35 cellular contexts compared by ENCODE assay signal in the genomic region with DNA sequence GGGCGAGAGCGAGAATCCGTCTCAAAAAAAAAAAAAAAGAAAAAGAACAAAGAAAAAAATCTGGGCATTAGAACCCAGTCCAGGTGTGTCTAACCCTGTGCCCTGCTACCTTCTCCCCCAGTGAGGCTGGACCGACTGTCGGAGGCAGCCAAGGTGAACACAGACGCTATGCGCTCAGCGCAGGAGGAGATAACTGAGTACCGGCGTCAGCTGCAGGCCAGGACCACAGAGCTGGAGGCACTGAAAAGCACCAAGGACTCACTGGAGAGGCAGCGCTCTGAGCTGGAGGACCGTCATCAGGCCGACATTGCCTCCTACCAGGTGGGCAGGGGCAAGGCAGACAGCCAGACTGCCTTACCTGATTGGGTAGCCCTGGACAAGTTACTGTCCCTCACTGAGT.
"Had no signal": no experiment of that assay in that cellular context is flagged by ENCODE, and none has a peak within 500 bp of the region (broad histone marks: within the 10 kb centered on the region; RNA-seq: fewer than 3 reads in every experiment).

No MANE protein-coding gene starts in this region.

- H3K36me3 Mint-ChIP-seq: activated CD4-positive, alpha-beta memory T cell treated with anti-CD3 and anti-CD28 coated beads for 36 hours; activated naive CD8-positive, alpha-beta T cell had no signal

- H3K9me3 Mint-ChIP-seq: activated B cell treated with CpG ODN at 0.5 μM for 24 hours; activated CD4-positive, alpha-beta memory T cell treated with anti-CD3 and anti-CD28 coated beads for 36 hours; activated CD8-positive, alpha-beta T cell treated with anti-CD3 and anti-CD28 coated beads for 36 hours; activated naive CD4-positive, alpha-beta T cell treated with anti-CD3 and anti-CD28 coated beads, Interleukin-2, amount 10 ng/mL, durations not matched to agents 7 days and 5 days; activated naive CD4-positive, alpha-beta T cell treated with anti-CD3 and anti-CD28 coated beads, Interleukin-2, amount 50 U/mL, for 24 hours; activated naive CD8-positive, alpha-beta T cell treated with anti-CD3 and anti-CD28 coated beads, Interleukin-2, amount 10 ng/mL, durations not matched to agents 7 days and 5 days; activated naive CD8-positive, alpha-beta T cell treated with anti-CD3 and anti-CD28 coated beads, Interleukin-2, amount 50 U/mL, for 24 hours; activated T-cell treated with anti-CD3 and anti-CD28 coated beads, Interleukin-2, amount 50 U/mL, for 4 hours; activated T-helper 2 cell treated with anti-CD3 and anti-CD28 coated beads, Interferon-gamma antibody, Interleukin-2, Interleukin-4, amounts not matched to agents 10 μg/mL and 5 μg/mL and 100 μg/mL, durations not matched to agents 14 hours and 24 hours and 36 hours; T-helper 1 cell treated with Interleukin-12 subunit alpha and Interleukin-12 subunit beta and Interleukin-4 antibody, amounts not matched to agents 30 μg/mL and 1 μg/mL, for 36 hours; T-helper 2 cell treated with Interferon-gamma antibody and Interleukin-4, amounts not matched to agents 5 μg/mL and 100 μg/mL, for 36 hours had no signal

- FAIRE-seq: astrocyte, TTC549 had no signal

- H3K9me3 ChIP-seq: body of pancreas, breast epithelium had no signal

- ATAC-seq: activated CD8-positive, alpha-beta T cell treated with anti-CD3 and anti-CD28 coated beads for 36 hours; activated naive CD8-positive, alpha-beta T cell treated with anti-CD3 and anti-CD28 coated beads, Interleukin-2, amount 50 U/mL, for 24 hours; activated T-cell treated with anti-CD3 and anti-CD28 coated beads, Interleukin-2, amount 50 U/mL, for 4 hours; body of pancreas had no signal

- H3K4me3 ChIP-seq: body of pancreas, breast epithelium had no signal

- H3K27ac Mint-ChIP-seq: activated B cell treated with CpG ODN at 0.5 μM for 24 hours; activated CD4-positive, alpha-beta memory T cell treated with anti-CD3 and anti-CD28 coated beads for 36 hours; activated CD4-positive, alpha-beta T cell treated with anti-CD3 and anti-CD28 coated beads, Interleukin-2, amount 10 ng/mL, durations not matched to agents 24 days and 14 days; activated CD8-positive, alpha-beta T cell treated with anti-CD3 and anti-CD28 coated beads for 36 hours; activated naive CD4-positive, alpha-beta T cell treated with anti-CD3 and anti-CD28 coated beads, Interleukin-2, amount 10 ng/mL, durations not matched to agents 7 days and 5 days; activated naive CD4-positive, alpha-beta T cell treated with anti-CD3 and anti-CD28 coated beads, Interleukin-2, amount 50 U/mL, for 24 hours; activated naive CD8-positive, alpha-beta T cell; activated naive CD8-positive, alpha-beta T cell treated with anti-CD3 and anti-CD28 coated beads, Interleukin-2, amount 10 ng/mL, durations not matched to agents 7 days and 5 days; activated naive CD8-positive, alpha-beta T cell treated with anti-CD3 and anti-CD28 coated beads, Interleukin-2, amount 50 U/mL, for 24 hours; activated T-helper 2 cell treated with anti-CD3 and anti-CD28 coated beads, Interferon-gamma antibody, Interleukin-2, Interleukin-4, amounts not matched to agents 10 μg/mL and 5 μg/mL and 100 μg/mL, durations not matched to agents 14 hours and 24 hours and 36 hours; T-helper 1 cell treated with Interleukin-12 subunit alpha and Interleukin-12 subunit beta and Interleukin-4 antibody, amounts not matched to agents 30 μg/mL and 1 μg/mL, for 36 hours; T-helper 2 cell treated with Interferon-gamma antibody and Interleukin-4, amounts not matched to agents 5 μg/mL and 100 μg/mL, for 36 hours had no signal

- H3K4me3 Mint-ChIP-seq: activated B cell treated with CpG ODN at 0.5 μM for 24 hours; activated CD4-positive, alpha-beta memory T cell treated with anti-CD3 and anti-CD28 coated beads for 36 hours; activated CD4-positive, alpha-beta T cell treated with anti-CD3 and anti-CD28 coated beads, Interleukin-2, amount 10 ng/mL, durations not matched to agents 24 days and 14 days; activated CD8-positive, alpha-beta T cell treated with anti-CD3 and anti-CD28 coated beads for 36 hours; activated naive CD4-positive, alpha-beta T cell treated with anti-CD3 and anti-CD28 coated beads, Interleukin-2, amount 10 ng/mL, durations not matched to agents 7 days and 5 days; activated naive CD4-positive, alpha-beta T cell treated with anti-CD3 and anti-CD28 coated beads, Interleukin-2, amount 50 U/mL, for 24 hours; activated naive CD8-positive, alpha-beta T cell; activated naive CD8-positive, alpha-beta T cell treated with anti-CD3 and anti-CD28 coated beads, Interleukin-2, amount 10 ng/mL, durations not matched to agents 7 days and 5 days; activated naive CD8-positive, alpha-beta T cell treated with anti-CD3 and anti-CD28 coated beads, Interleukin-2, amount 50 U/mL, for 24 hours; activated T-cell treated with anti-CD3 and anti-CD28 coated beads, Interleukin-2, amount 50 U/mL, for 4 hours; T-helper 1 cell treated with Interleukin-12 subunit alpha and Interleukin-12 subunit beta and Interleukin-4 antibody, amounts not matched to agents 30 μg/mL and 1 μg/mL, for 36 hours; T-helper 2 cell treated with Interferon-gamma antibody and Interleukin-4, amounts not matched to agents 5 μg/mL and 100 μg/mL, for 36 hours had no signal

- DNase-seq: activated B cell treated with CpG ODN at 0.5 μM for 24 hours; activated CD4-positive, alpha-beta memory T cell treated with anti-CD3 and anti-CD28 coated beads for 36 hours; activated CD4-positive, alpha-beta T cell treated with anti-CD3 and anti-CD28 coated beads for 4 hours; activated CD4-positive, alpha-beta T cell treated with anti-CD3 and anti-CD28 coated beads, Interleukin-2, amount 10 ng/mL, durations not matched to agents 24 days and 14 days; activated CD4-positive, alpha-beta T cell treated with anti-CD3 and anti-CD28 coated beads, Interleukin-2, amount 50 U/mL, for 1 hour; activated CD4-positive, alpha-beta T cell treated with anti-CD3 and anti-CD28 coated beads, Interleukin-2, amount 50 U/mL, for 4 hours; activated CD4-positive, CD25-positive, alpha-beta regulatory T cell treated with anti-CD3 and anti-CD28 coated beads, Interleukin-2, amount 50 U/mL, for 72 hours; activated CD8-positive, alpha-beta memory T cell treated with anti-CD3 and anti-CD28 coated beads, Interleukin-2, amount 50 U/mL, for 4 hours; activated CD8-positive, alpha-beta T cell treated with anti-CD3 and anti-CD28 coated beads for 36 hours; activated effector memory CD4-positive, alpha-beta T cell treated with Interleukin-2 at 50 U/mL for 16 hours; activated gamma-delta T cell; activated naive CD4-positive, alpha-beta T cell treated with anti-CD3 and anti-CD28 coated beads, Interleukin-2, amount 10 ng/mL, durations not matched to agents 7 days and 5 days; activated naive CD4-positive, alpha-beta T cell treated with Interleukin-2 at 50 U/mL for 16 hours; activated naive CD8-positive, alpha-beta T cell treated with anti-CD3 and anti-CD28 coated beads, Interleukin-2, amount 10 ng/mL, durations not matched to agents 7 days and 5 days; activated naive CD8-positive, alpha-beta T cell treated with anti-CD3 and anti-CD28 coated beads, Interleukin-2, amount 50 U/mL, for 24 hours; activated T-cell treated with anti-CD3 and anti-CD28 coated beads for 4 hours; activated T-cell treated with anti-CD3 and anti-CD28 coated beads, Interleukin-2, amount 50 U/mL, for 1 hour; activated T-cell treated with anti-CD3 and anti-CD28 coated beads, Interleukin-2, amount 50 U/mL, for 4 hours; amniotic stem cell; aorta; body of pancreas; brain microvascular endothelial cell; central memory CD4-positive, alpha-beta T cell; T-helper 1 cell; T-helper 2 cell; T-helper 9 cell had no signal

- H3K36me3 ChIP-seq: brain microvascular endothelial cell, breast epithelium had no signal

- H3K27ac ChIP-seq: body of pancreas, brain microvascular endothelial cell, breast epithelium, VCaP had no signal
